ENCODE assay signal across 12 cellular contexts in the genomic region with DNA sequence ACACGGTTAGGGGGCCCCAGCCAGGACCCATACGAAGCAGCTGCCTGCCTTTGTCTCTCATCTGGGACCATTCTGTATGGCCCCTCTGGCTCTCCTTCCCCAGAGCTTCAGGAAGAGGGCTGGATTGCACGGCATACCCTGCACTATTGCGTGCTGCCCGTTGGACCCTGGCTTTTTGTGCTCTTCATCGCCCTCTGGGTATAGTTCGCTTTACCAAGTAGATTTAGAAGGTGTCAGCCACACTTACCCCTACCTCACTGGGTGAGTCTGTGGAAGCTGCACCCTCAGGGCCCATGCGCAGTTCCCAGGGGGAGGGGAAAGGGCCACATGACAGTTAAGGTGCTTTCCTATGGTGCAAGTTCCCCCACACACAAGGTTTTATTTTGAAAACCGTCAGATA. TPM values are rescaled to one million over a fixed set of nuclear protein-coding genes. Genes with fewer than 3 reads are reported as not detected.
DNase-seq lines count a peak whose midpoint lies in the region; ATAC-seq and TF ChIP-seq lines count a peak whose summit lies in the region.
"Had no signal": no experiment of that assay in that cellular context is flagged by ENCODE, and none has a peak within 500 bp of the region (broad histone marks: within the 10 kb centered on the region; RNA-seq: fewer than 3 reads in every experiment).

No MANE protein-coding gene starts in this region.

- ATAC-seq in HG02759 (IDR thresholded peaks at IDR 0.05; ENCODE audit: unreplicated experiment): peak; percentile 66
- peak; percentile 31 for ATAC-seq in left lobe of liver
- ATAC-seq: activated CD8-positive, alpha-beta memory T cell treated with anti-CD3 and anti-CD28 coated beads, Interleukin-2, amount 10 ng/mL, durations not matched to agents 7 days and 5 days had no signal

- no peak for TF ChIP-seq POLR2A in esophagus squamous epithelium (IDR thresholded peaks at IDR 0.05)

- DNase-seq in COR-L47 (lab: John Stamatoyannopoulos, UW): peak; percentile 29
- peak; percentile 87 to 94 for DNase-seq in SJCRH30
- no peak for DNase-seq in left lobe of liver (ENCODE audit: low spot score)
- no peak for DNase-seq in esophagus squamous epithelium (lab: John Stamatoyannopoulos, UW)
- no peak for DNase-seq in HCEC 1CT
- no peak for DNase-seq in activated CD4-positive, alpha-beta T cell treated with anti-CD3 and anti-CD28 coated beads, Interleukin-2, amount 50 U/mL, for 4 hours
- no peak for DNase-seq in DMS79 (lab: John Stamatoyannopoulos, UW)
- DNase-seq: activated CD8-positive, alpha-beta memory T cell treated with anti-CD3 and anti-CD28 coated beads, Interleukin-2, amount 10 ng/mL, durations not matched to agents 7 days and 5 days; EL; heart right ventricle; stimulated activated CD8-positive, alpha-beta memory T cell treated with anti-CD3 and anti-CD28 coated beads, Interleukin-4, amount 100 ng/mL, for 48 hours had no signal

- H3K27ac ChIP-seq in SJCRH30 (peak overlapping the region; percentile 59), esophagus squamous epithelium (peak overlapping the region in 1 of 4 donors; percentile 31)
- H3K27ac ChIP-seq: heart right ventricle had no signal

- H3K9me3 ChIP-seq in SJCRH30 (replicated peaks): no peaks in the 10 kb centered on the region
- no peaks in the 10 kb centered on the region for H3K9me3 ChIP-seq in esophagus squamous epithelium
- H3K9me3 ChIP-seq: heart right ventricle had no signal

- H3K27me3 ChIP-seq in SJCRH30 (no peaks in the 10 kb centered on the region), esophagus squamous epithelium (peaks cover 0 to 14% (median 0%) of the 10 kb centered on the region in 4 donors)
- H3K27me3 ChIP-seq: heart right ventricle had no signal

- 53 to 59% methylated on average over 9 of the region's 9 CpGs for WGBS in esophagus squamous epithelium, 2 donors

- intact Hi-C loops in esophagus squamous epithelium (cut with DNase I): no loop called here

- H3K4me1 ChIP-seq in SJCRH30 (peaks cover 52% of the 10 kb centered on the region), esophagus squamous epithelium (peaks cover 0 to 50% (median 20%) of the 10 kb centered on the region in 3 donors)

- H3K36me3 ChIP-seq in SJCRH30: 0 out of 2 replicates have a peak, but pooled peaks cover 4% of the 10 kb centered on the region
- H3K36me3 ChIP-seq in esophagus squamous epithelium: no peaks in the 10 kb centered on the region
- H3K36me3 ChIP-seq: heart right ventricle had no signal

- H3K4me3 ChIP-seq in SJCRH30: no peak overlapping the region
- no peak overlapping the region for H3K4me3 ChIP-seq in esophagus squamous epithelium
- H3K4me3 ChIP-seq: heart right ventricle had no signal

- TF ChIP-seq CTCF in esophagus squamous epithelium (IDR thresholded peaks at IDR 0.05): no peak

RNA-seq across cellular contexts. Expression of gene NAV1, which starts 7.2 kb away (rescaled TPM):
- 63.8 and 68.2 TPM in 2 replicates for total RNA-seq in SJCRH30 (2014; rRNA removed; shearing (Covaris generic))
- 4.6 TPM for total RNA-seq in left lobe of liver
- 10 to 100 TPM; 18.1 to 25.5 (median 21.0) TPM for total RNA-seq in esophagus squamous epithelium

RNA-seq across cellular contexts. Expression of gene CSRP1, which starts 39.2 kb away (rescaled TPM):
- total RNA-seq in SJCRH30 (2014; rRNA removed; shearing (Covaris generic)): 80.6 and 84.6 TPM in 2 replicates
- total RNA-seq in left lobe of liver (67.7 TPM), esophagus squamous epithelium (1,000 to 10,000 TPM in 1 of 4 donors, 100 to 1,000 TPM in 3; 243 to 1,044 (median 363) TPM)

Comparison
In these comparisons a context has a peak if more than half of its experiments do, and no peak if none do; other contexts are left out.
1. DNase-seq: peak in COR-L47 (single experiment) and SJCRH30 (2 of 2); none in left lobe of liver (single experiment), esophagus squamous epithelium (single experiment), HCEC 1CT (single experiment), activated CD4-positive, alpha-beta T cell treated with anti-CD3 and anti-CD28 coated beads, Interleukin-2, amount 50 U/mL, for 4 hours (0 of 2) and DMS79 (single experiment).